In the genomic region with DNA sequence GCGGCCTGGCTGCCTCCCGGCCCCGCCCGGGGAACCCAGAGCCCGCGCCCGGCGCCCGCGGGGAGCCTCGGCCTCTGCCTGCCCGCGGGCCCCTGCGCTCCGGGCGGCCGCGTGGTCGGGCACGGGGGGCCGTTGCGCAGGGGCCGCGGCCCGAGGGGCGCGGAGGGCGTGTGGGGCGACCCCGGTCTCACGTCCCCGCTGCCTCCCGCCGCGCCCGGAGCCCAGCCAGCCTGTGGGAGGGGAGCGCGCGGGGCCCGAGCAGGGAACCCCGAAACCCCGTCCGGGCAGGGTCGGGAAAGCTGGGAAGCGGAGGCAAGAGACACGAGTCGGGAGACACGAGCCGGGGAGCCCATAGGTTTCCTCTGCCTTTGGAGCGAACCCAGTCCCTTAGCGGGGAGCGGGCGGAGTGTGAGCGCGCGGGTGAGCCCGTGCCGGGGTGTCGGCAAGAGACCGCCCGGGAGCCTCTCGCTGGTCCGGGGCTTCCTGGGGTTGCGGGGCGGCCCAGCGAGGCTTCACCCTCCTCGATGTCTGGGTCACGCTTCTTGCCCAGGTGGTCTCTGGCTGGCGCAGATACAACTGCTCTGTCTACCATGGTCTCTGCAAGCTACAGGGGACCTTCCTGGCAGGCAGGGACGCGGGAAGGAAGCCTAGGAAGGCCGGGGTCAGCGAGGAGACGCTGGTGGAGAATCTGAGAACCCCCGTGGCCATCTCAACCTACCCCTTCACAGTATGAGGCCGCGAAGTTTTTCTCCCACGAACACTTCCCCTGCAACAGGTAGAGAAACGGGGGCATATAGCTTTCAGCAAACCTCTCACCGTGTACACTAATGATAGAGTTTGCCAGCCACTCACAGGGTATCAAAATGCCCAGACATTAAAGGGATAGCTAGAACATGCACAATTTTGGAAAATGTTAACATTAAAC, we compare ENCODE assay signal across 8 cellular contexts. TPM values are rescaled to one million over a fixed set of nuclear protein-coding genes. Genes with fewer than 3 reads are reported as not detected.
DNase-seq lines count a peak whose midpoint lies in the region; ATAC-seq lines count a peak whose summit lies in the region.

No MANE protein-coding gene starts in this region.

- peak overlapping the region; percentile 51 for H3K4me3 ChIP-seq in HUES64 (ENCODE audit: low read length)

- no peaks in the 10 kb centered on the region for H3K9me3 ChIP-seq in HUES64 (ENCODE audit: insufficient read depth, low read depth, low read length)

- H3K4me3 Mint-ChIP-seq in stimulated activated memory B cell treated with anti-CD40 and anti-IgM and Interleukin-4, amounts not matched to agents 10 μg/mL and 1 μg/mL and 100 μg/mL, for 72 hours, result peak overlapping the region; percentile 85

- H3K36me3 ChIP-seq in HUES64 (ENCODE audit: insufficient read depth, low read length), result no peaks in the 10 kb centered on the region

- H3K4me1 Mint-ChIP-seq in stimulated activated memory B cell treated with anti-CD40 and anti-IgM and Interleukin-4, amounts not matched to agents 10 μg/mL and 1 μg/mL and 100 μg/mL, for 72 hours, result peaks cover 44% of the 10 kb centered on the region

- H3K36me3 Mint-ChIP-seq in stimulated activated memory B cell treated with anti-CD40 and anti-IgM and Interleukin-4, amounts not matched to agents 10 μg/mL and 1 μg/mL and 100 μg/mL, for 72 hours, result peaks cover 9% of the 10 kb centered on the region

- H3K27me3 Mint-ChIP-seq in stimulated activated memory B cell treated with anti-CD40 and anti-IgM and Interleukin-4, amounts not matched to agents 10 μg/mL and 1 μg/mL and 100 μg/mL, for 72 hours, result no peaks in the 10 kb centered on the region

- no peaks in the 10 kb centered on the region for H3K4me1 ChIP-seq in HUES64 (ENCODE audit: insufficient read depth, low read length)

- H3K27me3 ChIP-seq in HUES64 (ENCODE audit: insufficient read depth, low read length), result peaks cover 72% of the 10 kb centered on the region

- no peak overlapping the region; the same call in 1 of the 2 replicates for H3K9ac ChIP-seq in HUES64 (ENCODE audit: low read depth, low read length)

- DNase-seq in activated CD4-positive, alpha-beta T cell treated with anti-CD3 and anti-CD28 coated beads for 48 hours, result peak; percentile 25
- no peak for DNase-seq in activated CD4-positive, alpha-beta T cell treated with anti-CD3 and anti-CD28 coated beads, Interleukin-2, amount 50 U/mL, for 1 hour
- DNase-seq in iris pigment epithelial cell (ENCODE audit: low read depth) (peak; percentile 43), SIG-M5 (lab: John Stamatoyannopoulos, UW) (no peak)

- H3K27ac ChIP-seq in HUES64 (ENCODE audit: low read depth, low read length), result no peak overlapping the region
- H3K27ac ChIP-seq in angular gyrus (ENCODE audit: low read depth, low read length), result peak overlapping the region; percentile 22

- H3K27ac Mint-ChIP-seq in stimulated activated memory B cell treated with anti-CD40 and anti-IgM and Interleukin-4, amounts not matched to agents 10 μg/mL and 1 μg/mL and 100 μg/mL, for 72 hours, result peak overlapping the region; percentile 73

- WGBS in HUES64, result 3% methylated on average over 80 of the region's 80 CpGs

- no peaks in the 10 kb centered on the region for H3K9me3 Mint-ChIP-seq in stimulated activated memory B cell treated with anti-CD40 and anti-IgM and Interleukin-4, amounts not matched to agents 10 μg/mL and 1 μg/mL and 100 μg/mL, for 72 hours

- peak; percentile 32 for ATAC-seq in stimulated activated memory B cell treated with anti-CD40 and anti-IgM and Interleukin-4, amounts not matched to agents 10 μg/mL and 1 μg/mL and 100 μg/mL, for 72 hours
- ATAC-seq in HG02973 (IDR thresholded peaks at IDR 0.05; ENCODE audit: unreplicated experiment), result no peak

RNA-seq across cellular contexts. Expression of gene LRRK1, which starts 0.6 kb away (rescaled TPM):
- polyA plus RNA-seq in HUES64 (2013, experiment 1 of 2), result 0.90 TPM
- 1.6 TPM for polyA plus RNA-seq in HUES64 (2013, experiment 2 of 2)

RNA-seq across cellular contexts. Expression of gene ALDH1A3, which starts 40.1 kb away (rescaled TPM):
- 2.2 TPM for polyA plus RNA-seq in HUES64 (2013, experiment 1 of 2)
- 2.7 TPM for polyA plus RNA-seq in HUES64 (2013, experiment 2 of 2)

Comparison
In these comparisons a context has a peak if more than half of its experiments do, and no peak if none do; other contexts are left out.
1. DNase-seq: peak in activated CD4-positive, alpha-beta T cell treated with anti-CD3 and anti-CD28 coated beads for 48 hours (single experiment) and iris pigment epithelial cell (single experiment); none in activated CD4-positive, alpha-beta T cell treated with anti-CD3 and anti-CD28 coated beads, Interleukin-2, amount 50 U/mL, for 1 hour (single experiment) and SIG-M5 (single experiment).